Comparison of ENCODE assay signal across 8 cellular contexts in genomic region chr17:82096709-82097186, GRCh38. TPM values are rescaled to one million over a fixed set of nuclear protein-coding genes. Genes with fewer than 3 reads are reported as not detected.
A peak's percentile ranks its signal among the peaks of the same experiment; 100 is the strongest.
DNase-seq lines count a peak whose midpoint lies in the region; ATAC-seq and TF ChIP-seq lines count a peak whose summit lies in the region.

No MANE protein-coding gene starts in this region.

- peaks cover 25% of the 10 kb centered on the region for H3K79me2 ChIP-seq in ACC112 (ENCODE audit: control insufficient read depth, insufficient read depth, low read length, unreplicated experiment)

- no peak overlapping the region for H3K27ac ChIP-seq in ACC112 (ENCODE audit: low read depth, low read length)
- H3K27ac ChIP-seq in colonic mucosa: peak overlapping the region; percentile 94
- no peak overlapping the region for H3K27ac ChIP-seq in muscle layer of duodenum (ENCODE audit: low read length)

- H2AFZ ChIP-seq in ACC112 (ENCODE audit: low read length, unreplicated experiment): no peak overlapping the region

- H3K36me3 ChIP-seq in ACC112 (ENCODE audit: insufficient read depth, low read length): peaks cover 11% of the 10 kb centered on the region; the same call in 1 of the 2 replicates
- H3K36me3 ChIP-seq in colonic mucosa: peaks cover 23% of the 10 kb centered on the region
- H3K36me3 ChIP-seq in muscle layer of duodenum (ENCODE audit: control insufficient read depth in 1 of 2, insufficient read depth in 2 of 2, low read length in 2 of 2): peaks cover 7 to 39% of the 10 kb centered on the region in 2 donors

- ATAC-seq in left lobe of liver: no peak

- peak overlapping the region; percentile 83 for H3K4me3 ChIP-seq in ACC112 (ENCODE audit: low read depth, low read length)
- H3K4me3 ChIP-seq in Jurkat, Clone E6-1 (ENCODE audit: low read length): peak overlapping the region; percentile 64
- peak overlapping the region; percentile 97 for H3K4me3 ChIP-seq in colonic mucosa
- H3K4me3 ChIP-seq in muscle layer of duodenum (ENCODE audit: low read depth in 1 of 2, low read length in 2 of 2): peak overlapping the region; percentile 42 to 66

- intact Hi-C loops in colonic mucosa (cut with DNase I): no loop called here
- intact Hi-C loops in head of caudate nucleus (cut with DNase I): loop anchor here (5.0 kb wide), 1 partner anchor 39 kb away; no protein-coding TSS in a partner anchor

- DNase-seq in Jurkat, Clone E6-1 (ENCODE audit: low read depth, low spot score): no peak
- DNase-seq in colonic mucosa (no peak), head of caudate nucleus (no peak), NCI-H446 (lab: John Stamatoyannopoulos, UW) (no peak), left lobe of liver (ENCODE audit: low spot score) (no peak), GM19240 (ENCODE audit: insufficient read length, low spot score) (no peak)

- H3K27me3 ChIP-seq in ACC112 (ENCODE audit: insufficient read depth, low read length) (no peaks in the 10 kb centered on the region), colonic mucosa (no peaks in the 10 kb centered on the region), muscle layer of duodenum (ENCODE audit: low read depth, low read length) (no peaks in the 10 kb centered on the region)

- peak overlapping the region; percentile 73 to 92 for H3K9ac ChIP-seq in colonic mucosa (ENCODE audit: low read depth in 2 of 2, low read length in 2 of 2)

- TF ChIP-seq CTCF in colonic mucosa (IDR thresholded peaks at IDR 0.05): no peak

- H3K9me3 ChIP-seq in colonic mucosa: no peaks in the 10 kb centered on the region
- H3K9me3 ChIP-seq in muscle layer of duodenum (ENCODE audit: control insufficient read depth in 1 of 2, low read length in 2 of 2): no peaks in the 10 kb centered on the region

- H3K4me1 ChIP-seq in ACC112 (ENCODE audit: control insufficient read depth, insufficient read depth, low read length, unreplicated experiment) (peaks cover 16% of the 10 kb centered on the region), colonic mucosa (peaks cover 30% of the 10 kb centered on the region), muscle layer of duodenum (ENCODE audit: control insufficient read depth in 1 of 2, insufficient read depth in 2 of 2, low read length in 2 of 2) (peaks cover 5 to 36% of the 10 kb centered on the region in 2 donors)

RNA-seq across cellular contexts. Expression of gene FASN, which starts 1.3 kb away (rescaled TPM):
- 37.8 TPM for polyA plus RNA-seq in Jurkat, Clone E6-1 (2012; ENCODE audit: insufficient read depth, insufficient read length)
- 100 to 1,000 TPM; 168 to 198 TPM for total RNA-seq in colonic mucosa
- 267 TPM for total RNA-seq in left lobe of liver

RNA-seq across cellular contexts. Expression of gene DUS1L, which starts 31.1 kb away (rescaled TPM):
- 228 TPM for polyA plus RNA-seq in Jurkat, Clone E6-1 (2012; ENCODE audit: insufficient read depth, insufficient read length)
- total RNA-seq in colonic mucosa (100 to 1,000 TPM; 113 to 253 TPM), left lobe of liver (121 TPM)

RNA-seq across cellular contexts. Expression of gene GPS1, which starts 45.0 kb away (rescaled TPM):
- polyA plus RNA-seq in Jurkat, Clone E6-1 (2012; ENCODE audit: insufficient read depth, insufficient read length): 123 TPM
- 100 to 1,000 TPM in 1 of 2 donors, 10 to 100 TPM in 1; 70.8 to 129 TPM for total RNA-seq in colonic mucosa
- 84.1 TPM for total RNA-seq in left lobe of liver

RNA-seq across cellular contexts. Expression of gene RFNG, which starts 45.1 kb away (rescaled TPM):
- polyA plus RNA-seq in Jurkat, Clone E6-1 (2012; ENCODE audit: insufficient read depth, insufficient read length): 30.1 TPM
- total RNA-seq in colonic mucosa (10 to 100 TPM; 30.6 to 32.1 TPM), left lobe of liver (45.8 TPM)

RNA-seq across cellular contexts. Expression of gene DCXR, which starts 59.3 kb away (rescaled TPM):
- polyA plus RNA-seq in Jurkat, Clone E6-1 (2012; ENCODE audit: insufficient read depth, insufficient read length): 207 TPM
- 100 to 1,000 TPM; 115 to 183 TPM for total RNA-seq in colonic mucosa
- 1,477 TPM for total RNA-seq in left lobe of liver
